In the genomic region with DNA sequence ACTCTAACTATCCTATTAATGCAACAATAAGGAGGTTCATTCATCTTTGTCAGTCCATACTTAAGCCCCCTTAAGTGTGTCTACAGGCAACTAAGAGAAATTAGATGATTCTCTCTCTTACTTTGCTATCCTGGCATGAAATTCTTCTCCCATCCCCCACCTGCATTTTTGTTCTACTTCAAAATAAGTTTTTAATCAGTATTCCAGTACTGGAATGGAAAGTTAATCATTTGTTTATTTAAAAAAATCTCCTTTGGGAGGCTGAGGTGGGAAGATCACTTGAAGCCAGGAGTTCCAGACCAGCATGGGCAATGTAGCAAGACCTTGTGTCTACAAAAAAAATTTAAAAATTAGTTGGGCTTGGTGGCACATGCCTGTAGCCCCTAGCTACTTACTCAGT, we compare ENCODE assay signal across 19 cellular contexts.
"Had no signal": no experiment of that assay in that cellular context is flagged by ENCODE, and none has a peak within 500 bp of the region (broad histone marks: within the 10 kb centered on the region; RNA-seq: fewer than 3 reads in every experiment).

No MANE protein-coding gene starts in this region.

- DNase-seq: activated B cell treated with CpG ODN at 0.5 μM for 24 hours; activated CD4-positive, alpha-beta T cell treated with anti-CD3 and anti-CD28 coated beads for 4 hours; activated CD4-positive, alpha-beta T cell treated with anti-CD3 and anti-CD28 coated beads, Interleukin-2, amount 50 U/mL, for 4 hours; activated naive CD4-positive, alpha-beta T cell; activated T-cell treated with anti-CD3 and anti-CD28 coated beads for 4 hours; activated T-cell treated with anti-CD3 and anti-CD28 coated beads, Interleukin-2, amount 50 U/mL, for 72 hours; effector CD4-positive, alpha-beta T cell; left ventricle myocardium inferior; naive B cell; ovary; retina; sigmoid colon; small intestine; stimulated activated CD4-positive, alpha-beta T cell treated with anti-CD3 and anti-CD28 coated beads, Interleukin-4, amount 100 ng/mL, for 24 hours; substantia nigra; uterus had no signal

- H3K9me3 ChIP-seq: esophagus muscularis mucosa, left ventricle myocardium inferior, ovary, sigmoid colon, uterus had no signal

- H3K4me3 ChIP-seq: esophagus muscularis mucosa, left ventricle myocardium inferior, ovary, sigmoid colon, uterus had no signal

- H3K27ac ChIP-seq: esophagus muscularis mucosa, left ventricle myocardium inferior, ovary, sigmoid colon, uterus had no signal

- H3K4me1 ChIP-seq: esophagus muscularis mucosa, left ventricle myocardium inferior, sigmoid colon, uterus had no signal

- ATAC-seq: activated naive CD4-positive, alpha-beta T cell treated with anti-CD3 and anti-CD28 coated beads, Interleukin-2, amount 50 U/mL, for 72 hours; activated T-cell treated with anti-CD3 and anti-CD28 coated beads, Interleukin-2, amount 50 U/mL, for 72 hours; stimulated activated effector memory CD8-positive, alpha-beta T cell treated with anti-CD3 and anti-CD28 coated beads, Interleukin-12 subunit alpha, Interleukin-12 subunit beta, amount 100 ng/mL, for 72 hours had no signal

- H3K27me3 ChIP-seq: esophagus muscularis mucosa, ovary, sigmoid colon, uterus had no signal

- H3K36me3 ChIP-seq: esophagus muscularis mucosa, left ventricle myocardium inferior, ovary, sigmoid colon, uterus had no signal
